ENCODE assay signal across 11 cellular contexts in genomic region chr3:120425877-120426276, GRCh38. TPM values are rescaled to one million over a fixed set of nuclear protein-coding genes. Genes with fewer than 3 reads are reported as not detected.
A peak's percentile ranks its signal among the peaks of the same experiment; 100 is the strongest.
DNase-seq lines count a peak whose midpoint lies in the region; TF ChIP-seq lines count a peak whose summit lies in the region.
"Had no signal": no experiment of that assay in that cellular context is flagged by ENCODE, and none has a peak within 500 bp of the region (broad histone marks: within the 10 kb centered on the region; RNA-seq: fewer than 3 reads in every experiment).

No MANE protein-coding gene starts in this region.

- H3K27ac ChIP-seq in right atrium auricular region (peak overlapping the region; percentile 84 to 94), sigmoid colon (peak overlapping the region; percentile 79 to 96 (median 85))

- H3K9me3 ChIP-seq in right atrium auricular region, result no peaks in the 10 kb centered on the region
- no peaks in the 10 kb centered on the region for H3K9me3 ChIP-seq in sigmoid colon
- H3K9me3 ChIP-seq: Caco-2 had no signal

- in situ Hi-C loops in astrocyte of the spinal cord (cut with HindIII; ENCODE audit: low sequenced_read_pairs), result loop anchor here (10.0 kb wide), 1 partner anchor 129 kb away; no protein-coding TSS in a partner anchor

- TF ChIP-seq POLR2A in sigmoid colon (IDR thresholded peaks at IDR 0.05), result no peak

- no peak overlapping the region for H3K27ac Mint-ChIP-seq in glutamatergic neuron (ENCODE audit: unreplicated experiment)
- H3K27ac Mint-ChIP-seq: activated CD4-positive, alpha-beta memory T cell treated with anti-CD3 and anti-CD28 coated beads for 36 hours had no signal

- TF ChIP-seq CTCF in astrocyte of the spinal cord (IDR thresholded peaks at IDR 0.05; ENCODE audit: low read depth, low read length) (no peak), right atrium auricular region (IDR thresholded peaks at IDR 0.05) (no peak), sigmoid colon (IDR thresholded peaks at IDR 0.05) (no peak), glutamatergic neuron (IDR thresholded peaks at IDR 0.05; ENCODE audit: partially characterized antibody, unreplicated experiment) (no peak)

- H3K4me1 ChIP-seq in right atrium auricular region (peaks cover 0 to 100% of the 10 kb centered on the region in 2 donors), sigmoid colon (peaks cover 0 to 100% (median 97%) of the 10 kb centered on the region in 4 donors)
- H3K4me1 ChIP-seq: Caco-2 had no signal

- DNase-seq in ELR (ENCODE audit: low read depth) (peak; percentile 49), astrocyte of the spinal cord (ENCODE audit: low read depth, low spot score) (peak; percentile 90), right atrium auricular region (ENCODE audit: low spot score) (no peak), sigmoid colon (peak; percentile 87), cortex of kidney (lab: John Stamatoyannopoulos, UW) (no peak), glutamatergic neuron (no peak), NOMO-1 (lab: John Stamatoyannopoulos, UW; ENCODE audit: unreplicated experiment in 2 of 2) (no peak)
- DNase-seq in activated CD8-positive, alpha-beta memory T cell treated with anti-CD3 and anti-CD28 coated beads, Interleukin-2, amount 50 U/mL, for 48 hours, result no peak
- DNase-seq: activated CD4-positive, alpha-beta memory T cell treated with anti-CD3 and anti-CD28 coated beads for 36 hours; Caco-2; NCI-H510A treated with DMSO at 0.1 percent for 48 hours had no signal

- no peak for TF ChIP-seq EP300 in sigmoid colon (IDR thresholded peaks at IDR 0.05)

- WGBS in sigmoid colon, 2 donors, result 73 to 85% methylated on average over 1 of the region's 1 CpG

- H3K4me3 ChIP-seq in astrocyte of the spinal cord (ENCODE audit: low read depth, low read length) (no peak overlapping the region), right atrium auricular region (no peak overlapping the region), sigmoid colon (no peak overlapping the region)

- peaks cover 3% of the 10 kb centered on the region for H3K4me1 Mint-ChIP-seq in glutamatergic neuron (ENCODE audit: low read depth, unreplicated experiment)

- no peak overlapping the region for H3K4me3 Mint-ChIP-seq in glutamatergic neuron (ENCODE audit: unreplicated experiment)
- H3K4me3 Mint-ChIP-seq: activated CD4-positive, alpha-beta memory T cell treated with anti-CD3 and anti-CD28 coated beads for 36 hours had no signal

- intact Hi-C loops in sigmoid colon (cut with DNase I), result no loop called here

- no peaks in the 10 kb centered on the region for H3K9me3 Mint-ChIP-seq in glutamatergic neuron (ENCODE audit: unreplicated experiment)
- H3K9me3 Mint-ChIP-seq: activated CD4-positive, alpha-beta memory T cell treated with anti-CD3 and anti-CD28 coated beads for 36 hours had no signal

- no peaks in the 10 kb centered on the region for H3K36me3 Mint-ChIP-seq in glutamatergic neuron (ENCODE audit: unreplicated experiment)
- H3K36me3 Mint-ChIP-seq: activated CD4-positive, alpha-beta memory T cell treated with anti-CD3 and anti-CD28 coated beads for 36 hours had no signal

- peaks cover 39% of the 10 kb centered on the region for H3K36me3 ChIP-seq in right atrium auricular region
- H3K36me3 ChIP-seq in sigmoid colon, result peaks cover 0 to 15% (median 2%) of the 10 kb centered on the region in 4 donors

- H3K27me3 ChIP-seq in right atrium auricular region (no peaks in the 10 kb centered on the region), sigmoid colon (no peaks in the 10 kb centered on the region)

- H3K27me3 Mint-ChIP-seq in glutamatergic neuron (ENCODE audit: unreplicated experiment), result no peaks in the 10 kb centered on the region

RNA-seq across cellular contexts. Expression of gene FSTL1, which starts 24.9 kb away (rescaled TPM):
- total RNA-seq in right atrium auricular region (100 to 1,000 TPM; 327 to 380 TPM), sigmoid colon (100 to 1,000 TPM; 266 to 653 (median 320) TPM), glutamatergic neuron (ENCODE audit: unreplicated experiment) (206 TPM)
- 10 to 100 TPM in 2 of 3 donors, 1 to 10 TPM in 1; 8.1 to 56.2 (median 24.6) TPM for polyA plus RNA-seq in sigmoid colon

Comparison
In these comparisons a context has a peak if more than half of its experiments do, and no peak if none do; other contexts are left out.
1. DNase-seq: peak in ELR (single experiment), astrocyte of the spinal cord (single experiment) and sigmoid colon (single experiment); none in right atrium auricular region (single experiment), cortex of kidney (single experiment), glutamatergic neuron (single experiment), activated CD8-positive, alpha-beta memory T cell treated with anti-CD3 and anti-CD28 coated beads, Interleukin-2, amount 50 U/mL, for 48 hours (single experiment) and NOMO-1 (0 of 2).